ENCODE assay signal across 8 cellular contexts in the genomic region with DNA sequence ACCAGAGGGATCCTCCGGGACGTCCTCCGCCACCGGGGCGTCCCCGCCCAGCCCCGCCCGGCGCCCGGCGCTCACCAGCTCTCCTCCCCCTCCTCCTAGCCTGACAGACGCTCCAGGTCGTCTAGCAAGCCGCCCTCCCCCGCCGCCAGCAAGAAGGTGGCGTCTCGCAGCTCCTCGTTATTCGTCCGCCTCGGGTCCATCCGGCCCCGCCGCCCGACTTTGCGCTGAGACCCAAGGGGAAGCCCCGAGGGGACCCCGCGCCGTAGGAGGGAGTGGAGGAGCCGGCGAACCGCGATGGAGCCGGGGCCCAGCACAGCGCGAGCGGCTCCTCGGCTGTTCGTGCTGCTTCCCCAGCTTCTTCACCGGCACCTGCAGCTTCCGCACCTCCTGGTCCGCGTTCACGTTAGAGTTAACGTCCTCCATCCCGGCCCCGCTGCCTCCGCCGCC. TPM values are rescaled to one million over a fixed set of nuclear protein-coding genes. Genes with fewer than 3 reads are reported as not detected.
DNase-seq lines count a peak whose midpoint lies in the region; ATAC-seq and TF ChIP-seq lines count a peak whose summit lies in the region.

No MANE protein-coding gene starts in this region.

- H3K4me1 Mint-ChIP-seq in activated naive CD8-positive, alpha-beta T cell treated with anti-CD3 and anti-CD28 coated beads, Interleukin-2, amount 50 U/mL, for 24 hours, result peaks cover 27% of the 10 kb centered on the region

- H3K9me2 ChIP-seq in SU-DHL-6 (replicated peaks; ENCODE audit: insufficient read depth, low read length), result no peaks in the 10 kb centered on the region

- peaks cover 3% of the 10 kb centered on the region; the same call in 1 of the 2 replicates for H3F3A ChIP-seq in SU-DHL-6 (ENCODE audit: insufficient read depth)

- peaks cover 23% of the 10 kb centered on the region for H3K9me3 Mint-ChIP-seq in activated naive CD8-positive, alpha-beta T cell treated with anti-CD3 and anti-CD28 coated beads, Interleukin-2, amount 50 U/mL, for 24 hours

- H3K27me3 ChIP-seq in SU-DHL-6 (ENCODE audit: low read length) (no peaks in the 10 kb centered on the region), heart right ventricle (no peaks in the 10 kb centered on the region), prostate gland (replicated peaks; ENCODE audit: insufficient read depth) (no peaks in the 10 kb centered on the region), uterus (no peaks in the 10 kb centered on the region)

- H3K4me3 ChIP-seq in SU-DHL-6 (ENCODE audit: insufficient read depth, low read length, poor library complexity, severe bottlenecking) (peak overlapping the region; percentile 85), heart right ventricle (peak overlapping the region; percentile 66 to 99 (median 87)), prostate gland (peak overlapping the region; percentile 66 to 84), uterus (peak overlapping the region; percentile 55 to 97)

- H3K27me3 Mint-ChIP-seq in activated naive CD8-positive, alpha-beta T cell treated with anti-CD3 and anti-CD28 coated beads, Interleukin-2, amount 50 U/mL, for 24 hours, result no peaks in the 10 kb centered on the region

- H3K9me3 ChIP-seq in SU-DHL-6 (ENCODE audit: insufficient read depth, low read length), result peaks cover 23% of the 10 kb centered on the region; the same call in 1 of the 2 replicates
- peaks cover 0 to 43% (median 31%) of the 10 kb centered on the region in 11 donors for H3K9me3 ChIP-seq in heart right ventricle
- H3K9me3 ChIP-seq in prostate gland, result no peaks in the 10 kb centered on the region
- peaks cover 0 to 25% of the 10 kb centered on the region in 2 donors for H3K9me3 ChIP-seq in uterus

- H3K9ac ChIP-seq in SU-DHL-6 (ENCODE audit: low read length), result peak overlapping the region; percentile 91

- ATAC-seq in GM21390 (IDR thresholded peaks at IDR 0.05; ENCODE audit: unreplicated experiment), result peak; percentile 37
- ATAC-seq in activated naive CD8-positive, alpha-beta T cell treated with anti-CD3 and anti-CD28 coated beads, Interleukin-2, amount 50 U/mL, for 24 hours, result peak; percentile 60
- ATAC-seq in heart right ventricle, result peak; percentile 74 to 92 (median 83)

- no peak for TF ChIP-seq POLR2A in prostate gland (IDR thresholded peaks at IDR 0.05)
- no peak for TF ChIP-seq POLR2A in uterus (IDR thresholded peaks at IDR 0.05)

- H3K36me3 ChIP-seq in SU-DHL-6 (ENCODE audit: low read length) (peaks cover 35% of the 10 kb centered on the region), heart right ventricle (peaks cover 0 to 29% (median 0%) of the 10 kb centered on the region in 9 donors), prostate gland (peaks cover 0 to 5% of the 10 kb centered on the region in 2 donors), uterus (no peaks in the 10 kb centered on the region)

- DNase-seq in COR-L47 (lab: John Stamatoyannopoulos, UW) (peak; percentile 54), HUDEP-2 (lab: John Stamatoyannopoulos, UW; ENCODE audit: unreplicated experiment in 76 of 76) (peak in 62 of 76 experiments; percentile 3 to 71 (median 44)), heart right ventricle (peak; percentile 60 to 70), prostate gland (ENCODE audit: low spot score) (peak; percentile 69), uterus (peak; percentile 42 to 50)
- peak; percentile 75 for DNase-seq in activated naive CD8-positive, alpha-beta T cell treated with anti-CD3 and anti-CD28 coated beads, Interleukin-2, amount 50 U/mL, for 24 hours

- H3K79me2 ChIP-seq in SU-DHL-6 (ENCODE audit: insufficient read depth, low read length), result peaks cover 28% of the 10 kb centered on the region

- intact Hi-C loops in heart right ventricle (cut with DNase I) (loop anchor here in 4 of 10 donors (1.0 to 5.0 kb wide), 5 partner anchors 26 to 149 kb away; partner anchors contain the start of genes MTHFS (in 3 of the 4) and ZFAND6 (in 2 of the 4)), prostate gland (cut with DNase I) (loop anchor here (2.0 to 10.0 kb wide), 3 partner anchors 26 to 230 kb away; partner anchors contain the start of genes FAH, MTHFS and ZFAND6), uterus (cut with DNase I; ENCODE audit: low total_unique reads) (no loop called here)

- peak overlapping the region; percentile 84 for H2AFZ ChIP-seq in SU-DHL-6 (ENCODE audit: low read depth, low read length, severe bottlenecking)

- H3K4me1 ChIP-seq in heart right ventricle (peaks cover 0 to 16% (median 9%) of the 10 kb centered on the region in 9 donors), prostate gland (replicated peaks) (no peaks in the 10 kb centered on the region), uterus (no peaks in the 10 kb centered on the region)

- peak overlapping the region; percentile 66 for H3K4me2 ChIP-seq in SU-DHL-6 (ENCODE audit: low read depth, low read length, poor library complexity, severe bottlenecking)

- peaks cover 49% of the 10 kb centered on the region for H3K36me3 Mint-ChIP-seq in activated naive CD8-positive, alpha-beta T cell treated with anti-CD3 and anti-CD28 coated beads, Interleukin-2, amount 50 U/mL, for 24 hours (ENCODE audit: low read depth)

- TF ChIP-seq CTCF in SU-DHL-6 (IDR thresholded peaks at IDR 0.05; ENCODE audit: insufficient read depth, low read length, poor library complexity, severe bottlenecking) (no peak), heart right ventricle (IDR thresholded peaks at IDR 0.05) (no peak), prostate gland (IDR thresholded peaks at IDR 0.05) (no peak), uterus (IDR thresholded peaks at IDR 0.05) (no peak)

- 1% methylated on average over 42 to 51 of the region's 51 CpGs for WGBS in heart right ventricle, 2 donors
- WGBS in prostate gland, result under 1% methylated on average over 43 of the region's 51 CpGs

- H3K4me3 Mint-ChIP-seq in activated naive CD8-positive, alpha-beta T cell treated with anti-CD3 and anti-CD28 coated beads, Interleukin-2, amount 50 U/mL, for 24 hours, result peak overlapping the region; percentile 94

- H3K27ac ChIP-seq in SU-DHL-6 (ENCODE audit: low read depth, low read length), result peak overlapping the region; percentile 81
- peak overlapping the region; percentile 50 to 98 (median 94) for H3K27ac ChIP-seq in heart right ventricle
- peak overlapping the region; percentile 91 to 96 for H3K27ac ChIP-seq in prostate gland
- H3K27ac ChIP-seq in uterus, result peak overlapping the region; percentile 85 to 92

- H3K27ac Mint-ChIP-seq in activated naive CD8-positive, alpha-beta T cell treated with anti-CD3 and anti-CD28 coated beads, Interleukin-2, amount 50 U/mL, for 24 hours, result peak overlapping the region; percentile 94

- H4K20me1 ChIP-seq in SU-DHL-6 (ENCODE audit: low read depth, low read length), result no peaks in the 10 kb centered on the region

RNA-seq across cellular contexts. Expression of gene MTHFS, which starts 26.3 kb away (rescaled TPM):
- total RNA-seq in heart right ventricle (10 to 100 TPM; 10.1 to 25.6 (median 19.3) TPM), prostate gland (10 to 100 TPM; 28.7 to 55.1 TPM), uterus (10 to 100 TPM in 1 of 4 donors, 1 to 10 TPM in 2, not detected in 1; 1.5 to 22.4 (median 7.4) TPM)
- polyA plus RNA-seq in heart right ventricle, result 10 to 100 TPM; 37.5 to 38.5 TPM

RNA-seq across cellular contexts. Expression of gene BCL2A1, which starts 47.9 kb away (rescaled TPM):
- total RNA-seq in heart right ventricle, result 10 to 100 TPM in 1 of 10 donors, 1 to 10 TPM in 1, under 1 TPM in 6, not detected in 2; 0.30 to 11.1 (median 0.67) TPM
- polyA plus RNA-seq in heart right ventricle, result 1 to 10 TPM in 1 of 2 donors, under 1 TPM in 1; 0.37 to 1.0 TPM
- 1 to 10 TPM in 1 of 2 donors, under 1 TPM in 1; 0.57 to 2.7 TPM for total RNA-seq in prostate gland
- total RNA-seq in uterus, result 10 to 100 TPM in 1 of 4 donors, 1 to 10 TPM in 1, under 1 TPM in 1, not detected in 1; 0.97 to 12.6 (median 1.3) TPM

Comparison
In these comparisons a context has a peak if more than half of its experiments do, and no peak if none do; other contexts are left out.
1. Peak in every context shown above with its lines: DNase-seq, ATAC-seq, H3K4me3 ChIP-seq and H3K27ac ChIP-seq.